ENCODE assay signal across 18 cellular contexts in genomic region chr11:112293614-112294013, GRCh38. TPM values are rescaled to one million over a fixed set of nuclear protein-coding genes. Genes with fewer than 3 reads are reported as not detected.
A peak's percentile ranks its signal among the peaks of the same experiment; 100 is the strongest.
DNase-seq lines count a peak whose midpoint lies in the region; ATAC-seq, FAIRE-seq and TF ChIP-seq lines count a peak whose summit lies in the region.
"Had no signal": no experiment of that assay in that cellular context is flagged by ENCODE, and none has a peak within 500 bp of the region (broad histone marks: within the 10 kb centered on the region; RNA-seq: fewer than 3 reads in every experiment).

No MANE protein-coding gene starts in this region.

- H3K9me3 ChIP-seq in adrenal gland (replicated peaks in 1 of 3) (no peaks in the 10 kb centered on the region), pancreas (no peaks in the 10 kb centered on the region), smooth muscle cell (replicated peaks; ENCODE audit: low read depth) (no peaks in the 10 kb centered on the region)
- H3K9me3 ChIP-seq: Peyer's patch, spleen had no signal

- H4K20me1 ChIP-seq in smooth muscle cell (ENCODE audit: low read depth): no peaks in the 10 kb centered on the region

- 24 to 51% (median 38%) methylated on average over 2 of the region's 2 CpGs for WGBS in adrenal gland, 4 donors
- 16 to 17% methylated on average over 2 of the region's 2 CpGs for WGBS in pancreas, 2 donors
- WGBS in smooth muscle cell (ENCODE audit: low lambda C conversion rate): 77% methylated on average over 2 of the region's 2 CpGs

- DNase-seq in adrenal gland: peak in 1 of 7 donors; percentile 24
- no peak for DNase-seq in left cardiac atrium
- no peak for DNase-seq in pancreas
- no peak for DNase-seq in NCI-H2107 (lab: John Stamatoyannopoulos, UW)
- no peak for DNase-seq in smooth muscle cell (lab: John Stamatoyannopoulos, UW; ENCODE audit: unreplicated experiment)
- DNase-seq: activated CD4-positive, alpha-beta T cell treated with anti-CD3 and anti-CD28 coated beads, Interleukin-2, amount 10 ng/mL, durations not matched to agents 7 days and 5 days; activated T-cell treated with anti-CD3 and anti-CD28 coated beads, Interleukin-2, amount 50 U/mL, for 4 hours; effector CD4-positive, alpha-beta T cell; H9; NCI-H510A treated with DMSO at 0.1 percent for 48 hours; Peyer's patch; spleen; substantia nigra; T-helper 2 cell had no signal

- no peaks in the 10 kb centered on the region for H3F3A ChIP-seq in smooth muscle cell (ENCODE audit: low read depth)

- intact Hi-C loops in adrenal gland (cut with DNase I) (loop anchor here in 1 of 2 donors (5.0 kb wide), 1 partner anchor 264 kb away; no protein-coding TSS in a partner anchor), left cardiac atrium (cut with DNase I) (loop anchor here in 1 of 2 donors (5.0 kb wide), 1 partner anchor 159 kb away; no protein-coding TSS in a partner anchor), pancreas (cut with DNase I) (loop anchor here in 1 of 3 donors (5.0 to 10.0 kb wide), 2 partner anchors 261 to 994 kb away; no protein-coding TSS in a partner anchor)

- ATAC-seq in left cardiac atrium (peak; percentile 41 to 45), pancreas (peak in 3 of 4 donors; percentile 15 to 60 (median 46)), HG02610 (IDR thresholded peaks at IDR 0.05; ENCODE audit: unreplicated experiment) (no peak), GM21528 (IDR thresholded peaks at IDR 0.05; ENCODE audit: low FRiP score, unreplicated experiment) (no peak)
- ATAC-seq: activated T-cell treated with anti-CD3 and anti-CD28 coated beads, Interleukin-2, amount 50 U/mL, for 4 hours had no signal

- H3K4me1 ChIP-seq in ACC112 (ENCODE audit: control insufficient read depth, insufficient read depth, low read length, unreplicated experiment) (peaks cover 31% of the 10 kb centered on the region), adrenal gland (replicated peaks in 1 of 2) (peaks cover 7 to 38% of the 10 kb centered on the region in 2 donors), pancreas (peaks cover 4 to 11% (median 7%) of the 10 kb centered on the region in 3 donors), smooth muscle cell (ENCODE audit: low read depth) (no peaks in the 10 kb centered on the region)

- H2AFZ ChIP-seq in ACC112 (ENCODE audit: low read length, unreplicated experiment): peak overlapping the region; percentile 84
- H2AFZ ChIP-seq in smooth muscle cell (ENCODE audit: low read depth): no peak overlapping the region

- H3K79me2 ChIP-seq in ACC112 (ENCODE audit: control insufficient read depth, insufficient read depth, low read length, unreplicated experiment): no peaks in the 10 kb centered on the region
- H3K79me2 ChIP-seq in smooth muscle cell (ENCODE audit: low read depth): no peaks in the 10 kb centered on the region

- H3K36me3 ChIP-seq in ACC112 (ENCODE audit: insufficient read depth, low read length): no peaks in the 10 kb centered on the region
- H3K36me3 ChIP-seq in adrenal gland (replicated peaks in 1 of 2): no peaks in the 10 kb centered on the region
- H3K36me3 ChIP-seq in pancreas: no peaks in the 10 kb centered on the region
- H3K36me3 ChIP-seq in smooth muscle cell (ENCODE audit: low read depth): no peaks in the 10 kb centered on the region
- H3K36me3 ChIP-seq: Peyer's patch had no signal

- H3K9ac ChIP-seq in smooth muscle cell (ENCODE audit: low read depth): no peak overlapping the region
- H3K9ac ChIP-seq: KMS-11 had no signal

- H3K27ac ChIP-seq in ACC112 (ENCODE audit: low read depth, low read length) (peak overlapping the region; percentile 95), adrenal gland (peak overlapping the region in 3 of 5 donors; percentile 12 to 50 (median 45)), pancreas (no peak overlapping the region), smooth muscle cell (ENCODE audit: low read depth) (no peak overlapping the region)
- H3K27ac ChIP-seq: KMS-11 had no signal

- TF ChIP-seq POLR2A in adrenal gland (IDR thresholded peaks at IDR 0.05): no peak

- no peak overlapping the region for H3K4me2 ChIP-seq in smooth muscle cell
- H3K4me2 ChIP-seq: KMS-11 had no signal

- FAIRE-seq in pancreas (lab: Jason Lieb, UNC): no peak

- peak overlapping the region; percentile 25; the same call in 1 of the 2 replicates for H3K4me3 ChIP-seq in ACC112 (ENCODE audit: low read depth, low read length)
- no peak overlapping the region for H3K4me3 ChIP-seq in adrenal gland
- no peak overlapping the region for H3K4me3 ChIP-seq in pancreas
- H3K4me3 ChIP-seq in smooth muscle cell: no peak overlapping the region
- H3K4me3 ChIP-seq: Peyer's patch, spleen had no signal

- TF ChIP-seq CTCF in adrenal gland (IDR thresholded peaks at IDR 0.05): no peak
- TF ChIP-seq CTCF in pancreas (IDR thresholded peaks at IDR 0.05): no peak
- TF ChIP-seq CTCF in smooth muscle cell (IDR thresholded peaks at IDR 0.05; ENCODE audit: borderline replicate concordance, insufficient read depth, poor library complexity, severe bottlenecking): no peak

- no peaks in the 10 kb centered on the region for H3K27me3 ChIP-seq in ACC112 (ENCODE audit: insufficient read depth, low read length)
- H3K27me3 ChIP-seq in adrenal gland: no peaks in the 10 kb centered on the region
- H3K27me3 ChIP-seq in pancreas: no peaks in the 10 kb centered on the region
- no peaks in the 10 kb centered on the region for H3K27me3 ChIP-seq in smooth muscle cell (ENCODE audit: low read depth)
- H3K27me3 ChIP-seq: Peyer's patch, spleen had no signal

RNA-seq across cellular contexts. Expression of gene PLET1, which starts 33.0 kb away (rescaled TPM):
- total RNA-seq in adrenal gland: not detected
- not detected for polyA plus RNA-seq in adrenal gland
- not detected for total RNA-seq in left cardiac atrium
- total RNA-seq in pancreas: not detected
- polyA plus RNA-seq in pancreas: not detected
- not detected in 2 replicates for total RNA-seq in smooth muscle cell
- 0.15 TPM in 1 of 2 replicates, not detected in the other for polyA plus RNA-seq in smooth muscle cell
- total RNA-seq: activated CD4-positive, alpha-beta T cell treated with anti-CD3 and anti-CD28 coated beads, Interleukin-2, amount 10 ng/mL, durations not matched to agents 7 days and 5 days; activated T-cell treated with anti-CD3 and anti-CD28 coated beads, Interleukin-2, amount 50 U/mL, for 4 hours; H9; Peyer's patch; spleen had no signal
- polyA plus RNA-seq: spleen had no signal

Comparison
In these comparisons a context has a peak if more than half of its experiments do, and no peak if none do; other contexts are left out.
1. H3K27ac ChIP-seq: peak in ACC112 (single experiment) and adrenal gland (3 of 5); none in pancreas (0 of 4) and smooth muscle cell (single experiment).
2. ATAC-seq: peak in left cardiac atrium (2 of 2) and pancreas (3 of 4); none in HG02610 (single experiment) and GM21528 (single experiment).